16 cellular contexts compared by ENCODE assay signal in the genomic region with DNA sequence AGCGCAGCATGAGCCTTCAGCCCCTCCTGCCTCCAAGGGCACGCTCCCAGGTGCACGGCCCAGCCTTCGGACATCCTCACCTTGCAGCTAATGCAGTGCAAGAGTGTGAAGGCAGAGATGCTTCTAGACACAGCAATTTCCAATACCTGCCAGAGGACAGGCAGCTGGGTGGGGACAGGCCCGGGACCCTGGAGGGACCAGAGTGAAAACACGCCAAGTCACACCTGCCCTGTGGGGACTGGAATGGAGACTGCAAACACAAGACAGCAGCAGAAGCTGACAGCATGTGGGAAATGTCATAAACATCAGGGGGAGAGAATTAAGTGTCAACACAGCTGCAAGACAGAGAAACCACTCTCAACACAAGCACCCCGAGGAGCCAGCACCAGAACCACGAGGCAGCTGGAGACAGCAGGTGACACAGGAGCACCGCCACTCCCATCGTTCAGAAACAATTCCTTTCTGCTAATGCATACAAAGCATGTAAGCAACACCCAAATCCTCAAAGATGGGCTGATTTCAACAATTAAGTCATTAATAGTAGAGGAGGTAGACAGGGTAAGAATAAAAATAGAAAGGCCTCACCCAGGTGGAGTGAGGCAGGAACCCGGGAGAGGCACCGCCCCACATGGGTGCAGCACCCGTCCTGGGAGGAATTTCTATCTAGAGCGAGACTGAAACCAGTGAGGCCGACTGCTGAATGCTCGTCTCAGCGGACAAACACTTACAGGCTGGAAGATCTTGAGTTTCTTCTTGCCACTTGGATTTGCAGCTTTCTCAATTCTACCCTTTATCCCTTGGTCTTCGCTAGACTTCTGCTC. TPM values are rescaled to one million over a fixed set of nuclear protein-coding genes. Genes with fewer than 3 reads are reported as not detected.
DNase-seq lines count a peak whose midpoint lies in the region; ATAC-seq, FAIRE-seq and TF ChIP-seq lines count a peak whose summit lies in the region.
"Had no signal": no experiment of that assay in that cellular context is flagged by ENCODE, and none has a peak within 500 bp of the region (broad histone marks: within the 10 kb centered on the region; RNA-seq: fewer than 3 reads in every experiment).

No MANE protein-coding gene starts in this region.

- no peak overlapping the region for H3K23ac ChIP-seq in H9 (ENCODE audit: insufficient read length, low read depth, low read length)

- H3K4me3 Mint-ChIP-seq in activated naive CD8-positive, alpha-beta T cell treated with anti-CD3 and anti-CD28 coated beads for 36 hours, result no peak overlapping the region
- H3K4me3 Mint-ChIP-seq in H9 (no peak overlapping the region), osteocyte (ENCODE audit: unreplicated experiment) (no peak overlapping the region)
- H3K4me3 Mint-ChIP-seq: activated T-helper 1 cell treated with anti-CD3 and anti-CD28 coated beads, Interleukin-12 subunit alpha, Interleukin-12 subunit beta, Interleukin-2, Interleukin-4 antibody, amounts not matched to agents 30 ng/mL and 10 ng/mL and 1 ng/mL, durations not matched to agents 14 hours and 24 hours and 36 hours had no signal

- no peak overlapping the region for H2AK5ac ChIP-seq in H9 (ENCODE audit: insufficient read length, low read length)

- no peak overlapping the region for H2BK20ac ChIP-seq in H9 (ENCODE audit: low read depth, low read length, poor library complexity, severe bottlenecking)

- no peak for TF ChIP-seq CTCF in H9 (conservative IDR thresholded peaks at IDR 0.05)
- TF ChIP-seq CTCF in osteocyte (IDR thresholded peaks at IDR 0.05), result no peak
- no peak for TF ChIP-seq CTCF in foreskin keratinocyte (conservative IDR thresholded peaks at IDR 0.05)

- no peak overlapping the region for H2BK120ac ChIP-seq in H9 (ENCODE audit: low read depth, low read length, poor library complexity, severe bottlenecking)

- no peak overlapping the region for H4K91ac ChIP-seq in H9 (ENCODE audit: insufficient read length, low read depth, low read length)

- H4K20me1 ChIP-seq in H9 (ENCODE audit: control insufficient read depth, insufficient read depth, insufficient read length), result peaks cover 2% of the 10 kb centered on the region

- TF ChIP-seq POLR2A in GM12891 (IDR thresholded peaks at IDR 0.05; ENCODE audit: low read depth, low read length), result peak; percentile 21; the same call in 1 of the 2 replicates

- H4K8ac ChIP-seq in H9 (replicated peaks; ENCODE audit: insufficient read length, low read depth, low read length), result no peak overlapping the region

- no peak overlapping the region for H3K56ac ChIP-seq in H9 (ENCODE audit: insufficient read length, low read depth, low read length)

- no peaks in the 10 kb centered on the region for H3K9me3 Mint-ChIP-seq in activated naive CD8-positive, alpha-beta T cell treated with anti-CD3 and anti-CD28 coated beads for 36 hours
- H3K9me3 Mint-ChIP-seq in H9, result no peaks in the 10 kb centered on the region
- H3K9me3 Mint-ChIP-seq in osteocyte (ENCODE audit: unreplicated experiment), result no peaks in the 10 kb centered on the region
- H3K9me3 Mint-ChIP-seq: activated T-helper 1 cell treated with anti-CD3 and anti-CD28 coated beads, Interleukin-12 subunit alpha, Interleukin-12 subunit beta, Interleukin-2, Interleukin-4 antibody, amounts not matched to agents 30 ng/mL and 10 ng/mL and 1 ng/mL, durations not matched to agents 14 hours and 24 hours and 36 hours had no signal

- no peak overlapping the region for H3T11ph ChIP-seq in H9 (ENCODE audit: low read length)

- H3K4me1 ChIP-seq in H9 (ENCODE audit: insufficient read depth, low read length) (no peaks in the 10 kb centered on the region), foreskin keratinocyte (no peaks in the 10 kb centered on the region)
- H3K4me1 ChIP-seq: colonic mucosa had no signal

- H3K4ac ChIP-seq in H9 (ENCODE audit: low read depth, low read length), result no peak overlapping the region

- no peak overlapping the region for H3K14ac ChIP-seq in H9 (ENCODE audit: insufficient read depth, low read length)

- H3K79me2 ChIP-seq in H9 (ENCODE audit: insufficient read depth, low read length), result peaks cover 39% of the 10 kb centered on the region; the same call in 1 of the 2 replicates

- no peak overlapping the region for H3K9ac ChIP-seq in H9 (ENCODE audit: extremely low read depth, insufficient read length, low read length)

- H3K27ac Mint-ChIP-seq in activated naive CD8-positive, alpha-beta T cell treated with anti-CD3 and anti-CD28 coated beads for 36 hours, result peak overlapping the region; percentile 69
- peak overlapping the region in 1 of 3 experiments; percentile 65; a peak in 1 of 7 replicates for H3K27ac Mint-ChIP-seq in H9
- H3K27ac Mint-ChIP-seq in osteocyte (ENCODE audit: unreplicated experiment), result no peak overlapping the region
- H3K27ac Mint-ChIP-seq: activated T-helper 1 cell treated with anti-CD3 and anti-CD28 coated beads, Interleukin-12 subunit alpha, Interleukin-12 subunit beta, Interleukin-2, Interleukin-4 antibody, amounts not matched to agents 30 ng/mL and 10 ng/mL and 1 ng/mL, durations not matched to agents 14 hours and 24 hours and 36 hours had no signal

- no peak overlapping the region for H2BK15ac ChIP-seq in H9 (ENCODE audit: low read depth, low read length)

- no peak overlapping the region for H3K4me2 ChIP-seq in H9 (ENCODE audit: insufficient read depth, insufficient read length, low read length)

- no peak for FAIRE-seq in GM12891 (lab: Jason Lieb, UNC)
- FAIRE-seq: H1 had no signal

- peaks cover 26% of the 10 kb centered on the region for H3K79me1 ChIP-seq in H9 (ENCODE audit: insufficient read depth, low read depth, low read length, poor library complexity, severe bottlenecking)

- no peaks in the 10 kb centered on the region for H3K9me3 ChIP-seq in H9 (ENCODE audit: control insufficient read depth, low read depth, low read length)
- H3K9me3 ChIP-seq: colonic mucosa had no signal

- no peak overlapping the region for H4K5ac ChIP-seq in H9 (ENCODE audit: insufficient read length, low read depth, low read length)

- H2BK5ac ChIP-seq in H9 (ENCODE audit: insufficient read length, low read length), result no peak overlapping the region

- no peak overlapping the region for H2BK12ac ChIP-seq in H9 (ENCODE audit: insufficient read length, low read depth, low read length)

- H3K18ac ChIP-seq in H9 (ENCODE audit: insufficient read length, low read depth, low read length), result no peak overlapping the region

- H3K36me3 Mint-ChIP-seq in activated naive CD8-positive, alpha-beta T cell treated with anti-CD3 and anti-CD28 coated beads for 36 hours, result peaks cover 47% of the 10 kb centered on the region
- peaks cover 72 to 90% (median 88%) of the 10 kb centered on the region in 3 experiments for H3K36me3 Mint-ChIP-seq in H9 (ENCODE audit: insufficient read depth in 1 of 3, low read depth in 3 of 3)
- H3K36me3 Mint-ChIP-seq in osteocyte (ENCODE audit: unreplicated experiment), result peaks cover 74% of the 10 kb centered on the region

- no peaks in the 10 kb centered on the region for H3K27me3 Mint-ChIP-seq in activated naive CD8-positive, alpha-beta T cell treated with anti-CD3 and anti-CD28 coated beads for 36 hours
- no peaks in the 10 kb centered on the region for H3K27me3 Mint-ChIP-seq in H9 (ENCODE audit: low read depth)
- no peaks in the 10 kb centered on the region for H3K27me3 Mint-ChIP-seq in osteocyte (ENCODE audit: unreplicated experiment)

- H3K27ac ChIP-seq in H9 (ENCODE audit: insufficient read length, low read depth, low read length) (no peak overlapping the region), foreskin keratinocyte (no peak overlapping the region)
- H3K27ac ChIP-seq: colonic mucosa had no signal

- no CpG with 5 or more reads among the region's 18 CpGs for WGBS in H9 (ENCODE audit: extremely low coverage, insufficient read length, low lambda C conversion rate)

- H3K27me3 ChIP-seq in H9 (ENCODE audit: insufficient read depth, low read length) (no peaks in the 10 kb centered on the region), foreskin keratinocyte (no peaks in the 10 kb centered on the region)
- H3K27me3 ChIP-seq: colonic mucosa had no signal

- no peak overlapping the region for H2AFZ ChIP-seq in H9 (ENCODE audit: low read length)

- H3K4me1 Mint-ChIP-seq in activated naive CD8-positive, alpha-beta T cell treated with anti-CD3 and anti-CD28 coated beads for 36 hours, result peaks cover 24% of the 10 kb centered on the region
- peaks cover 4 to 5% of the 10 kb centered on the region in 2 experiments; a peak in 3 of 4 replicates for H3K4me1 Mint-ChIP-seq in H9
- H3K4me1 Mint-ChIP-seq in osteocyte (ENCODE audit: unreplicated experiment), result peaks cover 8% of the 10 kb centered on the region

- peak; percentile 94 for DNase-seq in COR-L47 (lab: John Stamatoyannopoulos, UW)
- no peak for DNase-seq in GM12891 (ENCODE audit: insufficient read length, low spot score)
- DNase-seq in NCI-H2196 treated with DMSO at 0.1 percent for 48 hours (lab: John Stamatoyannopoulos, UW; ENCODE audit: unreplicated experiment), result peak; percentile 22
- DNase-seq in activated naive CD8-positive, alpha-beta T cell treated with anti-CD3 and anti-CD28 coated beads for 36 hours, result no peak
- DNase-seq in H9, result no peak
- DNase-seq in osteocyte (ENCODE audit: extremely low spot score, unreplicated experiment), result no peak
- no peak for DNase-seq in foreskin keratinocyte
- no peak for DNase-seq in T-helper 1 cell
- DNase-seq: activated CD4-positive, alpha-beta T cell treated with anti-CD3 and anti-CD28 coated beads, Interleukin-2, amount 50 U/mL, for 1 hour; colonic mucosa; islet precursor cell; MV-4-11; NK-92 treated with Interleukin-12 subunit alpha and Interleukin-12 subunit beta, amount 100 ng/mL, for 24 hours; T-helper 9 cell had no signal

- no peak for ATAC-seq in foreskin keratinocyte

- no peaks in the 10 kb centered on the region for H3K23me2 ChIP-seq in H9 (ENCODE audit: insufficient read length, low read depth, low read length, poor library complexity, severe bottlenecking)

RNA-seq across cellular contexts. Expression of a gene that starts 17.1 kb away (rescaled TPM):
- 29.5 TPM for polyA plus RNA-seq in GM12891 (2012; ENCODE audit: low read depth, missing spikeins)
- total RNA-seq in activated naive CD8-positive, alpha-beta T cell treated with anti-CD3 and anti-CD28 coated beads for 36 hours, result 10 to 100 TPM; 46.3 to 47.2 TPM
- total RNA-seq in H9 (2021), result 85.9 TPM in 2 replicates
- 53.6 and 54.7 TPM in 2 replicates for total RNA-seq in osteocyte
- total RNA-seq in foreskin keratinocyte, result 34.0 and 34.2 TPM in 2 replicates
- polyA plus RNA-seq in foreskin keratinocyte, result 11.0 and 12.3 TPM in 2 replicates

RNA-seq across cellular contexts. Expression of a gene that starts 28.8 kb away (rescaled TPM):
- polyA plus RNA-seq in GM12891 (2012; ENCODE audit: low read depth, missing spikeins), result 23.0 TPM
- 10 to 100 TPM; 47.6 to 48.5 TPM for total RNA-seq in activated naive CD8-positive, alpha-beta T cell treated with anti-CD3 and anti-CD28 coated beads for 36 hours
- 60.9 and 62.9 TPM in 2 replicates for total RNA-seq in H9 (2021)
- 33.5 and 35.8 TPM in 2 replicates for total RNA-seq in osteocyte
- 25.5 and 26.9 TPM in 2 replicates for total RNA-seq in foreskin keratinocyte
- polyA plus RNA-seq in foreskin keratinocyte, result 16.2 and 18.2 TPM in 2 replicates

RNA-seq across cellular contexts. Expression of a gene that starts 43.3 kb away (rescaled TPM):
- 33.7 TPM for polyA plus RNA-seq in GM12891 (2012; ENCODE audit: low read depth, missing spikeins)
- 10 to 100 TPM; 49.7 to 52.1 TPM for total RNA-seq in activated naive CD8-positive, alpha-beta T cell treated with anti-CD3 and anti-CD28 coated beads for 36 hours
- total RNA-seq in H9 (2021) (19.9 and 20.9 TPM in 2 replicates), osteocyte (not detected in 2 replicates), foreskin keratinocyte (0.25 and 0.34 TPM in 2 replicates)
- 0.29 and 0.33 TPM in 2 replicates for polyA plus RNA-seq in foreskin keratinocyte

RNA-seq across cellular contexts. Expression of a gene that starts 47.6 kb away (rescaled TPM):
- polyA plus RNA-seq in GM12891 (2012; ENCODE audit: low read depth, missing spikeins), result 9.5 TPM
- total RNA-seq in activated naive CD8-positive, alpha-beta T cell treated with anti-CD3 and anti-CD28 coated beads for 36 hours, result 1 to 10 TPM; 5.4 to 5.8 TPM
- total RNA-seq in H9 (2021) (15.9 and 16.4 TPM in 2 replicates), osteocyte (12.2 and 12.8 TPM in 2 replicates), foreskin keratinocyte (13.6 and 15.8 TPM in 2 replicates)
- 7.5 and 10.1 TPM in 2 replicates for polyA plus RNA-seq in foreskin keratinocyte

Comparison
In these comparisons a context has a peak if more than half of its experiments do, and no peak if none do; other contexts are left out.
1. DNase-seq: peak in COR-L47 (single experiment) and NCI-H2196 treated with DMSO at 0.1 percent for 48 hours (single experiment); none in GM12891 (single experiment), activated naive CD8-positive, alpha-beta T cell treated with anti-CD3 and anti-CD28 coated beads for 36 hours (single experiment), H9 (single experiment), osteocyte (single experiment), foreskin keratinocyte (0 of 2) and T-helper 1 cell (0 of 5).
2. RNA of a gene that starts 43.3 kb away (total RNA-seq): 49.7 to 52.1 TPM in activated naive CD8-positive, alpha-beta T cell treated with anti-CD3 and anti-CD28 coated beads for 36 hours and 19.9 to 20.9 TPM in H9; 0.25 to 0.34 TPM in foreskin keratinocyte and not detected in osteocyte; every median in the first group is over 10 times any median in the second.